ENCODE assay signal across 21 cellular contexts in genomic region chr13:97198753-97199152, GRCh38.
"Had no signal": no experiment of that assay in that cellular context is flagged by ENCODE, and none has a peak within 500 bp of the region (broad histone marks: within the 10 kb centered on the region; RNA-seq: fewer than 3 reads in every experiment).

No MANE protein-coding gene starts in this region.

- H3K27ac Mint-ChIP-seq: activated CD4-positive, alpha-beta T cell treated with anti-CD3 and anti-CD28 coated beads, Interleukin-2, amount 10 ng/mL, durations not matched to agents 24 days and 14 days; activated naive CD8-positive, alpha-beta T cell; memory B cell; natural killer cell treated with Interleukin-12 subunit alpha and Interleukin-12 subunit beta and Interleukin-15 and Interleukin-18, amount 100 ng/mL, for 72 hours; stimulated activated memory B cell treated with anti-CD40 and anti-IgM and Interleukin-4, amounts not matched to agents 10 μg/mL and 1 μg/mL and 100 μg/mL, for 72 hours; T-helper 17 cell had no signal

- H3K4me3 ChIP-seq: tibial nerve, vagina had no signal

- H3K27me3 Mint-ChIP-seq: activated naive CD8-positive, alpha-beta T cell had no signal

- H3K27me3 ChIP-seq: tibial nerve, vagina had no signal

- ATAC-seq: left ventricle myocardium superior; natural killer cell treated with Interleukin-12 subunit alpha and Interleukin-12 subunit beta and Interleukin-15 and Interleukin-18, amount 100 ng/mL, for 72 hours; stimulated activated memory B cell treated with anti-CD40 and anti-IgM and Interleukin-4, amounts not matched to agents 10 μg/mL and 1 μg/mL and 100 μg/mL, for 72 hours; T-helper 17 cell had no signal

- H3K4me3 Mint-ChIP-seq: activated CD4-positive, alpha-beta T cell treated with anti-CD3 and anti-CD28 coated beads, Interleukin-2, amount 10 ng/mL, durations not matched to agents 24 days and 14 days; activated naive CD8-positive, alpha-beta T cell; memory B cell; natural killer cell treated with Interleukin-12 subunit alpha and Interleukin-12 subunit beta and Interleukin-15 and Interleukin-18, amount 100 ng/mL, for 72 hours; stimulated activated memory B cell treated with anti-CD40 and anti-IgM and Interleukin-4, amounts not matched to agents 10 μg/mL and 1 μg/mL and 100 μg/mL, for 72 hours; T-helper 17 cell had no signal

- H3K27ac ChIP-seq: tibial nerve, vagina had no signal

- H3K4me1 Mint-ChIP-seq: activated CD4-positive, alpha-beta T cell treated with anti-CD3 and anti-CD28 coated beads, Interleukin-2, amount 10 ng/mL, durations not matched to agents 24 days and 14 days; memory B cell; stimulated activated memory B cell treated with anti-CD40 and anti-IgM and Interleukin-4, amounts not matched to agents 10 μg/mL and 1 μg/mL and 100 μg/mL, for 72 hours; T-helper 17 cell had no signal

- DNase-seq: activated CD4-positive, alpha-beta T cell treated with anti-CD3 and anti-CD28 coated beads, Interleukin-2, amount 10 ng/mL, durations not matched to agents 24 days and 14 days; activated effector memory CD4-positive, alpha-beta T cell treated with anti-CD3 and anti-CD28 coated beads, Interleukin-2, amount 50 U/mL, for 16 hours; anterior cingulate cortex; cortex of kidney; effector memory CD4-positive, alpha-beta T cell; foreskin fibroblast; glutamatergic neuron; hypothalamus; left ventricle myocardium superior; posterior cingulate gyrus; retina; stimulated activated CD4-positive, alpha-beta T cell treated with anti-CD3 and anti-CD28 coated beads, Interleukin-12 subunit alpha, Interleukin-12 subunit beta, amount 100 ng/mL, for 4 hours; stimulated activated CD4-positive, alpha-beta T cell treated with anti-CD3 and anti-CD28 coated beads, Interleukin-2, amount 100 ng/mL, for 24 hours; substantia nigra; T-helper 17 cell had no signal

- H3K9me3 ChIP-seq: tibial nerve, vagina had no signal

- H3K36me3 Mint-ChIP-seq: activated naive CD8-positive, alpha-beta T cell; stimulated activated memory B cell treated with anti-CD40 and anti-IgM and Interleukin-4, amounts not matched to agents 10 μg/mL and 1 μg/mL and 100 μg/mL, for 72 hours had no signal

- H3K9me3 Mint-ChIP-seq: memory B cell had no signal

- H3K36me3 ChIP-seq: tibial nerve, vagina had no signal

- H3K4me1 ChIP-seq: vagina had no signal
